1 cellular context compared by ENCODE assay signal in the genomic region with DNA sequence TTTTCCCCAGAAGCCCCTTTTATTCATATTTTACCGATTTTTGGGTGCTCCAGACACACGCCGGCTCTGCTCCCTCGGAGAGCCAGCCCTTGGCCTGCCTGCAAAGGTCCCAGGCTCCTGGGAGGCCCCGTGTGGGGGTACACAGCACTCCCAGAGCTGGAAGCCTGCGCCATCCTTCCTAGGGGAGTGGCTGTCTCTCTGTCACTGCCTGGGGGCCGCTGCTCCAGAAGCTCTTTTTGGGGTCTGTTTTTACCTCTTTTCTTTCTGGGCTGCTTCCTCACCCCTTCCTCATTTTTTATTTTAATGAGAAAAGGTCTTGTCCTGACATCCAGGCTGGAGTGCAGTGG.
TF ChIP-seq lines count a peak whose summit lies in the region.

No MANE protein-coding gene starts in this region.

TF ChIP-seq in GM23338, 12 proteins besides CTCF, POLR2A, EP300 and RAD21 (continued from another document):
- TF ChIP-seq JUNB (IDR thresholded peaks at IDR 0.05; ENCODE audit: unreplicated experiment), result no peak
- no peak for TF ChIP-seq ZNF331 (CRISPR knock-in tag; IDR thresholded peaks at IDR 0.05; ENCODE audit: low read depth)
- TF ChIP-seq, protein P1, sequence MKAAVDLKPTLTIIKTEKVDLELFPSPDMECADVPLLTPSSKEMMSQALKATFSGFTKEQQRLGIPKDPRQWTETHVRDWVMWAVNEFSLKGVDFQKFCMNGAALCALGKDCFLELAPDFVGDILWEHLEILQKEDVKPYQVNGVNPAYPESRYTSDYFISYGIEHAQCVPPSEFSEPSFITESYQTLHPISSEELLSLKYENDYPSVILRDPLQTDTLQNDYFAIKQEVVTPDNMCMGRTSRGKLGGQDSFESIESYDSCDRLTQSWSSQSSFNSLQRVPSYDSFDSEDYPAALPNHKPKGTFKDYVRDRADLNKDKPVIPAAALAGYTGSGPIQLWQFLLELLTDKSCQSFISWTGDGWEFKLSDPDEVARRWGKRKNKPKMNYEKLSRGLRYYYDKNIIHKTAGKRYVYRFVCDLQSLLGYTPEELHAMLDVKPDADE (IDR thresholded peaks at IDR 0.05), result no peak
- TF ChIP-seq, protein P2, sequence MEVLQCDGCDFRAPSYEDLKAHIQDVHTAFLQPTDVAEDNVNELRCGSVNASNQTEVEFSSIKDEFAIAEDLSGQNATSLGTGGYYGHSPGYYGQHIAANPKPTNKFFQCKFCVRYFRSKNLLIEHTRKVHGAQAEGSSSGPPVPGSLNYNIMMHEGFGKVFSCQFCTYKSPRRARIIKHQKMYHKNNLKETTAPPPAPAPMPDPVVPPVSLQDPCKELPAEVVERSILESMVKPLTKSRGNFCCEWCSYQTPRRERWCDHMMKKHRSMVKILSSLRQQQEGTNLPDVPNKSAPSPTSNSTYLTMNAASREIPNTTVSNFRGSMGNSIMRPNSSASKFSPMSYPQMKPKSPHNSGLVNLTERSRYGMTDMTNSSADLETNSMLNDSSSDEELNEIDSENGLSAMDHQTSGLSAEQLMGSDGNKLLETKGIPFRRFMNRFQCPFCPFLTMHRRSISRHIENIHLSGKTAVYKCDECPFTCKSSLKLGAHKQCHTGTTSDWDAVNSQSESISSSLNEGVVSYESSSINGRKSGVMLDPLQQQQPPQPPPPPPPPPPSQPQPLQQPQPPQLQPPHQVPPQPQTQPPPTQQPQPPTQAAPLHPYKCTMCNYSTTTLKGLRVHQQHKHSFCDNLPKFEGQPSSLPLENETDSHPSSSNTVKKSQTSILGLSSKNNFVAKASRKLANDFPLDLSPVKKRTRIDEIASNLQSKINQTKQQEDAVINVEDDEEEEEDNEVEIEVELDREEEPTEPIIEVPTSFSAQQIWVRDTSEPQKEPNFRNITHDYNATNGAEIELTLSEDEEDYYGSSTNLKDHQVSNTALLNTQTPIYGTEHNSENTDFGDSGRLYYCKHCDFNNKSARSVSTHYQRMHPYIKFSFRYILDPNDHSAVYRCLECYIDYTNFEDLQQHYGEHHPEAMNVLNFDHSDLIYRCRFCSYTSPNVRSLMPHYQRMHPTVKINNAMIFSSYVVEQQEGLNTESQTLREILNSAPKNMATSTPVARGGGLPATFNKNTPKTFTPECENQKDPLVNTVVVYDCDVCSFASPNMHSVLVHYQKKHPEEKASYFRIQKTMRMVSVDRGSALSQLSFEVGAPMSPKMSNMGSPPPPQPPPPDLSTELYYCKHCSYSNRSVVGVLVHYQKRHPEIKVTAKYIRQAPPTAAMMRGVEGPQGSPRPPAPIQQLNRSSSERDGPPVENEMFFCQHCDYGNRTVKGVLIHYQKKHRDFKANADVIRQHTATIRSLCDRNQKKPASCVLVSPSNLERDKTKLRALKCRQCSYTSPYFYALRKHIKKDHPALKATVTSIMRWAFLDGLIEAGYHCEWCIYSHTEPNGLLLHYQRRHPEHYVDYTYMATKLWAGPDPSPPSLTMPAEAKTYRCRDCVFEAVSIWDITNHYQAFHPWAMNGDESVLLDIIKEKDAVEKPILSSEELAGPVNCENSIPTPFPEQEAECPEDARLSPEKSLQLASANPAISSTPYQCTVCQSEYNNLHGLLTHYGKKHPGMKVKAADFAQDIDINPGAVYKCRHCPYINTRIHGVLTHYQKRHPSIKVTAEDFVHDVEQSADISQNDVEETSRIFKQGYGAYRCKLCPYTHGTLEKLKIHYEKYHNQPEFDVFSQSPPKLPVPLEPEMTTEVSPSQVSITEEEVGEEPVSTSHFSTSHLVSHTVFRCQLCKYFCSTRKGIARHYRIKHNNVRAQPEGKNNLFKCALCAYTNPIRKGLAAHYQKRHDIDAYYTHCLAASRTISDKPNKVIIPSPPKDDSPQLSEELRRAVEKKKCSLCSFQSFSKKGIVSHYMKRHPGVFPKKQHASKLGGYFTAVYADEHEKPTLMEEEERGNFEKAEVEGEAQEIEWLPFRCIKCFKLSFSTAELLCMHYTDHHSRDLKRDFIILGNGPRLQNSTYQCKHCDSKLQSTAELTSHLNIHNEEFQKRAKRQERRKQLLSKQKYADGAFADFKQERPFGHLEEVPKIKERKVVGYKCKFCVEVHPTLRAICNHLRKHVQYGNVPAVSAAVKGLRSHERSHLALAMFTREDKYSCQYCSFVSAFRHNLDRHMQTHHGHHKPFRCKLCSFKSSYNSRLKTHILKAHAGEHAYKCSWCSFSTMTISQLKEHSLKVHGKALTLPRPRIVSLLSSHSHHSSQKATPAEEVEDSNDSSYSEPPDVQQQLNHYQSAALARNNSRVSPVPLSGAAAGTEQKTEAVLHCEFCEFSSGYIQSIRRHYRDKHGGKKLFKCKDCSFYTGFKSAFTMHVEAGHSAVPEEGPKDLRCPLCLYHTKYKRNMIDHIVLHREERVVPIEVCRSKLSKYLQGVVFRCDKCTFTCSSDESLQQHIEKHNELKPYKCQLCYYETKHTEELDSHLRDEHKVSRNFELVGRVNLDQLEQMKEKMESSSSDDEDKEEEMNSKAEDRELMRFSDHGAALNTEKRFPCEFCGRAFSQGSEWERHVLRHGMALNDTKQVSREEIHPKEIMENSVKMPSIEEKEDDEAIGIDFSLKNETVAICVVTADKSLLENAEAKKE (CRISPR knock-in tag; IDR thresholded peaks at IDR 0.05), result no peak
- TF ChIP-seq ZNF114 (CRISPR knock-in tag; IDR thresholded peaks at IDR 0.05), result no peak
